Comparison of ENCODE assay signal across 9 cellular contexts in genomic region chr21:36322083-36322424, GRCh38. TPM values are rescaled to one million over a fixed set of nuclear protein-coding genes. Genes with fewer than 3 reads are reported as not detected.
DNase-seq lines count a peak whose midpoint lies in the region; ATAC-seq and TF ChIP-seq lines count a peak whose summit lies in the region.
"Had no signal": no experiment of that assay in that cellular context is flagged by ENCODE, and none has a peak within 500 bp of the region (broad histone marks: within the 10 kb centered on the region; RNA-seq: fewer than 3 reads in every experiment).

No MANE protein-coding gene starts in this region.

- peak overlapping the region; percentile 86 for H3K9ac ChIP-seq in adipocyte (ENCODE audit: low read length)

- peak overlapping the region; percentile 99 for H3K27ac Mint-ChIP-seq in activated CD4-positive, alpha-beta T cell treated with anti-CD3 and anti-CD28 coated beads, Interleukin-2, amount 10 ng/mL, durations not matched to agents 7 days and 5 days

- H3K9me3 ChIP-seq in adipocyte (ENCODE audit: control insufficient read depth, low read length) (no peaks in the 10 kb centered on the region), left lung (no peaks in the 10 kb centered on the region), testis (no peaks in the 10 kb centered on the region)

- H3K4me1 ChIP-seq in adipocyte (ENCODE audit: control insufficient read depth, insufficient read depth, low read length) = peaks cover 40% of the 10 kb centered on the region
- H3K4me1 ChIP-seq in left lung = peaks cover 17 to 66% of the 10 kb centered on the region in 2 donors
- H3K4me1 ChIP-seq in testis = peaks cover 19% of the 10 kb centered on the region

- TF ChIP-seq CTCF in left lung (IDR thresholded peaks at IDR 0.05) = no peak
- TF ChIP-seq CTCF in testis (IDR thresholded peaks at IDR 0.05) = no peak

- CTCF ChIA-PET in activated CD4-positive, alpha-beta T cell treated with anti-CD3 and anti-CD28 coated beads, Interleukin-2, amount 10 ng/mL, durations not matched to agents 7 days and 5 days (lab: Charles Lee) = interaction anchor here (0.5 to 1.5 kb wide), 2 partner anchors 11 to 233 kb away, joined by 3 read pairs; no protein-coding TSS in a partner anchor

- no peaks in the 10 kb centered on the region for H3K27me3 ChIP-seq in adipocyte (replicated peaks; ENCODE audit: control insufficient read depth, insufficient read depth, low read length)
- no peaks in the 10 kb centered on the region for H3K27me3 ChIP-seq in left lung
- no peaks in the 10 kb centered on the region for H3K27me3 ChIP-seq in testis

- no peak for TF ChIP-seq POLR2A in testis (IDR thresholded peaks at IDR 0.05)

- H3K27ac ChIP-seq in left lung (peak overlapping the region; percentile 98 to 99), testis (peak overlapping the region; percentile 96 to 98)

- peak overlapping the region; percentile 96 for H3K4me3 Mint-ChIP-seq in activated CD4-positive, alpha-beta T cell treated with anti-CD3 and anti-CD28 coated beads, Interleukin-2, amount 10 ng/mL, durations not matched to agents 7 days and 5 days

- peak overlapping the region; percentile 91 for H3K4me3 ChIP-seq in adipocyte (ENCODE audit: low read length)
- peak overlapping the region in 1 of 2 donors; percentile 80 for H3K4me3 ChIP-seq in left lung
- H3K4me3 ChIP-seq in testis = no peak overlapping the region

- H3K36me3 ChIP-seq in adipocyte (ENCODE audit: control insufficient read depth, insufficient read depth, low read length, severe bottlenecking) (peaks cover 3% of the 10 kb centered on the region), left lung (peaks cover 0 to 24% of the 10 kb centered on the region in 2 donors), testis (ENCODE audit: low read depth, missing control alignments) (no peaks in the 10 kb centered on the region)

- ATAC-seq in left lung (no peak), HG03439 (IDR thresholded peaks at IDR 0.05; ENCODE audit: unreplicated experiment) (no peak), GM19328 (IDR thresholded peaks at IDR 0.05; ENCODE audit: unreplicated experiment) (no peak), HG02884 (IDR thresholded peaks at IDR 0.05; ENCODE audit: unreplicated experiment) (no peak)

- WGBS in testis, 2 donors = 48 to 65% methylated on average over 2 of the region's 2 CpGs

- peaks cover 44% of the 10 kb centered on the region for H3K4me1 Mint-ChIP-seq in activated CD4-positive, alpha-beta T cell treated with anti-CD3 and anti-CD28 coated beads, Interleukin-2, amount 10 ng/mL, durations not matched to agents 7 days and 5 days

- POLR2A ChIA-PET in activated CD4-positive, alpha-beta T cell treated with anti-CD3 and anti-CD28 coated beads, Interleukin-2, amount 10 ng/mL, durations not matched to agents 7 days and 5 days (lab: Charles Lee) = no interaction called here

- H3K36me3 Mint-ChIP-seq in activated CD4-positive, alpha-beta T cell treated with anti-CD3 and anti-CD28 coated beads, Interleukin-2, amount 10 ng/mL, durations not matched to agents 7 days and 5 days (ENCODE audit: low read depth) = peaks cover 50% of the 10 kb centered on the region

- intact Hi-C loops in left lung (cut with DNase I) = no loop called here
- intact Hi-C loops in testis (cut with DNase I; ENCODE audit: low total_unique reads) = loop anchor here (10.0 kb wide), 1 partner anchor 167 kb away; the partner anchor contains the start of gene DOP1B

- no peak for DNase-seq in activated CD4-positive, alpha-beta T cell treated with anti-CD3 and anti-CD28 coated beads, Interleukin-2, amount 10 ng/mL, durations not matched to agents 7 days and 5 days
- no peak for DNase-seq in activated CD4-positive, alpha-beta T cell treated with anti-CD3 and anti-CD28 coated beads for 1 hour
- DNase-seq in adipocyte (ENCODE audit: low read depth) (no peak), left lung (no peak), testis (no peak)
- DNase-seq: T-helper 9 cell had no signal

- H3K27me3 Mint-ChIP-seq in activated CD4-positive, alpha-beta T cell treated with anti-CD3 and anti-CD28 coated beads, Interleukin-2, amount 10 ng/mL, durations not matched to agents 7 days and 5 days = no peaks in the 10 kb centered on the region

- H3K9me3 Mint-ChIP-seq in activated CD4-positive, alpha-beta T cell treated with anti-CD3 and anti-CD28 coated beads, Interleukin-2, amount 10 ng/mL, durations not matched to agents 7 days and 5 days = no peaks in the 10 kb centered on the region

RNA-seq across cellular contexts. Expression of gene MORC3, which starts 2.1 kb away (rescaled TPM):
- 10 to 100 TPM; 47.5 to 50.7 TPM for total RNA-seq in activated CD4-positive, alpha-beta T cell treated with anti-CD3 and anti-CD28 coated beads, Interleukin-2, amount 10 ng/mL, durations not matched to agents 7 days and 5 days
- total RNA-seq in left lung (10 to 100 TPM; 25.6 to 37.7 TPM), testis (10 to 100 TPM; 45.6 to 48.0 TPM)
- 21.4 TPM for polyA plus RNA-seq in testis (ENCODE audit: insufficient read depth, low read depth, low replicate concordance)
